ENCODE assay signal across 8 cellular contexts in the genomic region with DNA sequence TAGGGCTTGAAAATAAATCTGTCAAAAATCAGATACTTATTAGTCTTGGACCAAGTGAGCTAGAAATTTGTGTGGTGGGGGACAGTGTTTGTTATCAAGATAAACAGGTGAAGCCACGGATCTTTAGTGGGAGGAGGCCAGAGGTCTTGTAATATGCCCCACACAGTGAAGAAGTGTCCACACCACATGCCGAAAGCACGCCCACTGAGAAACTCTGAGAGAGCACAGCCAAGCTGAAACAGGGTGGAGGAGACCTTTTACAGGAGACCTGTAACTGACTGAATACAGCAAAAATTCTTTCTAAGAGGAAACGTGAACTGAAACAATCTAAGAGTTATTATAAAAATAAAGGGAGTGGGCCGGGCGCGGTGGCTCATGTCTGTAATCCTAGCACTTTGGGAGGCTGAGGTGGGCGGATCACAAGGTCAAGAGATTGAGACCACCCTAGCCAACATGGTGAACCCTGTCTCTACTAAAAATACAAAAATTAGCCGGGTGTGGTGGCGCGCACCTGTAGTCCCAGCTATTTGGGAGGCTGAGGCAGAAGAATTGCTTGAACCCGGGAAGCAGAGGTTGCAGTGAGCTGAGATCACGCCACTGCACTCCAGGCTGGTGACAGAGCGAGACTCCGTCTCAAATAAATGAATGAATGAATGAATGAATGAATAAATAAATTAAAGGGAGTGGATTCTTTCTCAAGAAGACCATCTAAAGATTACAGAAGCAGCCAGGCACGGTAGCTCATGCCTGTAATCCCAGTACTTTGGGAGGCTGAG. TPM values are rescaled to one million over a fixed set of nuclear protein-coding genes. Genes with fewer than 3 reads are reported as not detected.
DNase-seq lines count a peak whose midpoint lies in the region; ATAC-seq, FAIRE-seq and TF ChIP-seq lines count a peak whose summit lies in the region.
"Not testable (repeated sequence)": the region's sequence is repeated elsewhere in the genome, so short reads cannot be mapped to it uniquely, and the experiment has no call there.

No MANE protein-coding gene starts in this region.

- TF ChIP-seq RAD21 in GM12878 (IDR thresholded peaks at IDR 0.05; ENCODE audit: insufficient read depth, low read depth, low read length) = not testable (repeated sequence)

- not testable (repeated sequence) for TF ChIP-seq EP300 in GM12878 (IDR thresholded peaks at IDR 0.05; ENCODE audit: borderline replicate concordance in 1 of 2, control insufficient read depth in 1 of 2, low read depth in 2 of 2, low read length in 2 of 2)

- ATAC-seq in GM12878 = peak; percentile 60
- not testable (repeated sequence) for ATAC-seq in naive B cell (ENCODE audit: low read depth in 2 of 2)

- H3F3A ChIP-seq in DOHH2 (ENCODE audit: control insufficient read depth, insufficient read depth) = not testable (repeated sequence)

- intact Hi-C loops in GM12878 (cut with micrococcal nuclease; ENCODE audit: unreplicated experiment) = not testable (repeated sequence)

- WGBS in GM12878 (ENCODE audit: insufficient coverage, insufficient replicate concordance, low lambda C conversion rate, missing lambda C conversion rate) = 76% methylated on average over 16 of the region's 16 CpGs
- 95% methylated on average over 16 of the region's 16 CpGs for WGBS in hepatocyte (ENCODE audit: low lambda C conversion rate, missing lambda C conversion rate)
- 84 to 90% (median 89%) methylated on average over 16 of the region's 16 CpGs for WGBS in small intestine, 3 donors

- H3K9me2 ChIP-seq in DOHH2 (replicated peaks; ENCODE audit: control insufficient read depth, low read length); hepatocyte (replicated peaks; ENCODE audit: insufficient read depth): not testable (repeated sequence)

- H3K36me3 ChIP-seq in DOHH2 (ENCODE audit: control insufficient read depth, low read length) (peaks cover 32% of the 10 kb centered on the region), GM12878 (ENCODE audit: control insufficient read depth in 2 of 2, insufficient read depth in 2 of 2, low read length in 1 of 2) (peaks cover under 1 to 12% of the 10 kb centered on the region in 2 experiments)
- H3K36me3 ChIP-seq in hepatocyte (replicated peaks; ENCODE audit: insufficient read depth, low read depth); small intestine (ENCODE audit: control insufficient read depth in 2 of 2, insufficient read depth in 2 of 2, low read length in 2 of 2): not testable (repeated sequence)

- peak overlapping the region; percentile 22 for H3K4me2 ChIP-seq in DOHH2 (ENCODE audit: low read length)
- H3K4me2 ChIP-seq in GM12878 (ENCODE audit: control insufficient read depth, insufficient read depth) = peak overlapping the region; percentile 70
- peak overlapping the region; percentile 5 for H3K4me2 ChIP-seq in hepatocyte

- H3K27me3 Mint-ChIP-seq in naive B cell, type B pancreatic cell: not testable (repeated sequence)

- H3K36me3 Mint-ChIP-seq in naive B cell (peaks cover 8 to 13% of the 10 kb centered on the region in 2 donors), type B pancreatic cell (peaks cover 20% of the 10 kb centered on the region)

- not testable (repeated sequence) for TF ChIP-seq POLR2A in GM12892 (IDR thresholded peaks at IDR 0.05; ENCODE audit: low read depth, low read length); GM12878 (IDR thresholded peaks at IDR 0.05; ENCODE audit: low read depth, low read length)

- not testable (repeated sequence) for H3K4me3 ChIP-seq in DOHH2 (ENCODE audit: low read length); hepatocyte; small intestine (ENCODE audit: low read depth in 1 of 2, low read length in 2 of 2)
- H3K4me3 ChIP-seq in GM12878 = 0 out of 2 replicates have a peak overlapping the region, but pooled peaks have one; percentile 16

- BruUV-seq in GM12878 (replicated peaks; lab: Mats Ljungman, UMichigan) = not testable (repeated sequence)

- H3K9ac ChIP-seq in GM12878 (ENCODE audit: control insufficient read depth, insufficient read depth, low read length) = peak overlapping the region; percentile 53

- H3K4me3 Mint-ChIP-seq in naive B cell = peak overlapping the region in 1 of 8 donors; percentile 29
- not testable (repeated sequence) for H3K4me3 Mint-ChIP-seq in type B pancreatic cell

- H3K27ac Mint-ChIP-seq in naive B cell = peak overlapping the region; percentile 53 to 82 (median 73)
- H3K27ac Mint-ChIP-seq in type B pancreatic cell = peak overlapping the region; percentile 22

- H3K4me1 Mint-ChIP-seq in naive B cell = peaks cover 17 to 46% (median 39%) of the 10 kb centered on the region in 3 donors
- H3K4me1 Mint-ChIP-seq in type B pancreatic cell (ENCODE audit: unreplicated experiment) = not testable (repeated sequence)

- CTCF ChIA-PET in GM12878 (lab: Yijun Ruan, JAX) = interaction anchor here (0.6 to 11.0 kb wide), 10 partner anchors 11 to 117 kb away, joined by 3 to 131 read pairs (median 10); a partner anchor contains a TSS

- not testable (repeated sequence) for TF ChIP-seq CTCF in DOHH2 (IDR thresholded peaks at IDR 0.05; ENCODE audit: low read depth, low read length, poor library complexity, severe bottlenecking); GM12878 (IDR thresholded peaks at IDR 0.05 in 2 of 3, conservative IDR thresholded peaks at IDR 0.05 in 1 of 3; ENCODE audit: control insufficient read depth in 2 of 3, extremely low read depth in 1 of 3, insufficient read depth in 1 of 3, low read depth in 3 of 3, low read length in 3 of 3); hepatocyte (IDR thresholded peaks at IDR 0.05; ENCODE audit: poor library complexity); type B pancreatic cell (conservative IDR thresholded peaks at IDR 0.05)

- H3K79me2 ChIP-seq in DOHH2 (ENCODE audit: control insufficient read depth, low read length) = peaks cover 30% of the 10 kb centered on the region
- H3K79me2 ChIP-seq in GM12878 (ENCODE audit: control insufficient read depth, insufficient read depth, low read length) = peaks cover 55% of the 10 kb centered on the region
- H3K79me2 ChIP-seq in hepatocyte = peaks cover 57% of the 10 kb centered on the region

- H2AFZ ChIP-seq in GM12878 (ENCODE audit: control insufficient read depth, low read depth, low read length); hepatocyte: not testable (repeated sequence)

- H3K27me3 ChIP-seq in DOHH2 (ENCODE audit: control insufficient read depth, low read length); GM12878 (replicated peaks in 1 of 2; ENCODE audit: control insufficient read depth in 2 of 2, insufficient read depth in 2 of 2, low read length in 1 of 2); hepatocyte; small intestine (ENCODE audit: control insufficient read depth in 2 of 2, insufficient read depth in 2 of 2, low read length in 2 of 2): not testable (repeated sequence)

- H3K9me3 ChIP-seq in DOHH2 (ENCODE audit: control insufficient read depth, insufficient read depth, low read length); GM12878 (replicated peaks; ENCODE audit: control insufficient read depth, insufficient read depth, low read length); hepatocyte (ENCODE audit: low read depth); small intestine (ENCODE audit: control insufficient read depth, low read depth): not testable (repeated sequence)

- not testable (repeated sequence) for H3K9me3 Mint-ChIP-seq in naive B cell, type B pancreatic cell

- in situ Hi-C loops in GM12878 (cut with MboI) = not testable (repeated sequence)

- POLR2A ChIA-PET in GM12878 (lab: Charles Lee) = interaction anchor here (0.5 to 11.0 kb wide), 10 partner anchors 11 to 1323 kb away, joined by 3 to 246 read pairs (median 6); a partner anchor contains a TSS

- H3K27ac ChIP-seq in DOHH2 (ENCODE audit: low read depth, low read length) = not testable (repeated sequence)
- H3K27ac ChIP-seq in GM12878 (ENCODE audit: control insufficient read depth, insufficient read depth) = peak overlapping the region; percentile 93
- peak overlapping the region; percentile 55 for H3K27ac ChIP-seq in hepatocyte
- H3K27ac ChIP-seq in small intestine (ENCODE audit: low read depth in 1 of 2, low read length in 1 of 2) = peak overlapping the region; percentile 29 to 30

- FAIRE-seq in GM12892 (lab: Jason Lieb, UNC) = peak; percentile 86
- FAIRE-seq in GM12878 (lab: Jason Lieb, UNC); small intestine (lab: Jason Lieb, UNC): not testable (repeated sequence)

- RAD21 ChIA-PET in GM12878 (lab: Charles Lee; ENCODE audit: unreplicated experiment) = interaction anchor here (0.7 to 11.8 kb wide), 17 partner anchors 9 to 180 kb away, joined by 3 to 239 read pairs (median 7); a partner anchor contains a TSS

- not testable (repeated sequence) for H4K20me1 ChIP-seq in DOHH2 (ENCODE audit: control insufficient read depth, insufficient read depth, low read depth, low read length); GM12878 (ENCODE audit: control insufficient read depth, insufficient read depth); hepatocyte (ENCODE audit: insufficient read depth, poor library complexity, severe bottlenecking)

- SMC1A ChIA-PET in GM12878 (lab: Charles Lee; ENCODE audit: uncharacterized antibody, unreplicated experiment) = interaction anchor here (0.7 to 11.9 kb wide), 15 partner anchors 10 to 340 kb away, joined by 3 to 251 read pairs (median 9); a partner anchor contains a TSS

- H3K4me1 ChIP-seq in DOHH2 (ENCODE audit: control insufficient read depth, low read length) (peaks cover 46% of the 10 kb centered on the region), GM12878 (ENCODE audit: control insufficient read depth, insufficient read depth, low read length) (peaks cover 32% of the 10 kb centered on the region), hepatocyte (ENCODE audit: insufficient read depth) (peaks cover 11% of the 10 kb centered on the region)
- not testable (repeated sequence) for H3K4me1 ChIP-seq in small intestine (ENCODE audit: control insufficient read depth in 2 of 2, insufficient read depth in 1 of 2, low read depth in 1 of 2, low read length in 1 of 2)

- DNase-seq in GM12892 (ENCODE audit: insufficient read length); GM12878 (ENCODE audit: low read depth, low spot score); hepatocyte (ENCODE audit: low spot score); naive B cell; small intestine; type B pancreatic cell (ENCODE audit: extremely low spot score, unreplicated experiment): not testable (repeated sequence)
- peak; percentile 24 for DNase-seq in HT-29 (ENCODE audit: low spot score)

RNA-seq across cellular contexts. Expression of a gene that starts 56.3 kb away (rescaled TPM):
- polyA plus RNA-seq in GM12892 (2012; ENCODE audit: missing spikeins) = 49.9 TPM
- 47.7 and 50.7 TPM in 2 replicates for total RNA-seq in HT-29 (2014; rRNA removed; shearing (Covaris generic))
- total RNA-seq in GM12878 (2013; cell fraction: nucleolus; rRNA removed) = 62.6 and 68.7 TPM in 2 replicates
- 45.5 and 47.0 TPM in 2 replicates for total RNA-seq in GM12878 (2014; rRNA removed)
- total RNA-seq in GM12878 (2014; rRNA removed; fragmentation: Illumina TruSeq; extraction: Trizol) = 55.5 and 56.2 TPM in 2 replicates
- 83.9 and 85.0 TPM in 2 replicates for total RNA-seq in GM12878 (2021)
- 59.5 TPM for polyA plus RNA-seq in GM12878 (2011; ENCODE audit: low read depth)
- polyA plus RNA-seq in GM12878 (2011; rRNA removed) = 82.3 and 114 TPM in 2 replicates
- 72.5 and 86.5 TPM in 2 replicates for polyA plus RNA-seq in GM12878 (2011; cell fraction: cytosol; rRNA removed)
- 31.9 and 38.5 TPM in 2 replicates for polyA plus RNA-seq in GM12878 (2011; cell fraction: nucleus; rRNA removed)
- polyA plus RNA-seq in GM12878 (2012) = 76.8 and 76.9 TPM in 2 replicates
- polyA plus RNA-seq in GM12878 (2014; fragmentation: Illumina TruSeq; extraction: Trizol) = 69.6 and 79.9 TPM in 2 replicates
- 10 to 100 TPM; 21.0 to 27.2 TPM for polyA plus RNA-seq in GM12878 (2014; fragmentation: Nextera tagmentation; extraction: Ambion mirVana)
- 48.2 and 52.4 TPM in 2 replicates for polyA plus RNA-seq in GM12878 (2014; rRNA removed)
- 10 to 100 TPM; 30.2 to 34.1 TPM for polyA plus RNA-seq in GM12878 (2016; fragmentation: Nextera tagmentation; extraction: Ambion mirVana)
- polyA minus RNA-seq in GM12878 (2011; rRNA and poly(A)+ RNA removed) = 137 and 147 TPM in 2 replicates
- 47.6 and 51.2 TPM in 2 replicates for polyA minus RNA-seq in GM12878 (2011; cell fraction: cytosol; rRNA and poly(A)+ RNA removed)
- 22.5 and 34.1 TPM in 2 replicates for polyA minus RNA-seq in GM12878 (2011; cell fraction: nucleus; rRNA and poly(A)+ RNA removed)
- total RNA-seq in hepatocyte = 55.0 and 61.3 TPM in 2 replicates
- 12.7 and 17.8 TPM in 2 replicates for polyA plus RNA-seq in hepatocyte
- 10 to 100 TPM; 23.8 to 33.2 (median 27.3) TPM for polyA plus RNA-seq in naive B cell (ENCODE audit: low read depth in 6 of 6)
- polyA plus RNA-seq in small intestine = 10 to 100 TPM; 44.3 to 53.5 (median 44.5) TPM
- 60.3 and 83.4 TPM in 2 replicates for total RNA-seq in type B pancreatic cell (ENCODE audit: low replicate concordance)

Comparison
In these comparisons a context has a peak if more than half of its experiments do, and no peak if none do; other contexts are left out.
1. H3K4me2 ChIP-seq: peak in every context shown above with its lines; median percentile 70 in GM12878; 22 in DOHH2; 5 in hepatocyte.